9 cellular contexts compared by ENCODE assay signal in genomic region chr16:2512920-2513404, GRCh38. TPM values are rescaled to one million over a fixed set of nuclear protein-coding genes. Genes with fewer than 3 reads are reported as not detected.
A peak's percentile ranks its signal among the peaks of the same experiment; 100 is the strongest.
DNase-seq lines count a peak whose midpoint lies in the region; ATAC-seq and TF ChIP-seq lines count a peak whose summit lies in the region.
"Had no signal": no experiment of that assay in that cellular context is flagged by ENCODE, and none has a peak within 500 bp of the region (broad histone marks: within the 10 kb centered on the region; RNA-seq: fewer than 3 reads in every experiment).

No MANE protein-coding gene starts in this region.

- H3K9ac ChIP-seq in BLaER1 (peak overlapping the region; percentile 98), skeletal muscle tissue (ENCODE audit: low read depth in 1 of 3, low read length in 3 of 3) (peak overlapping the region; percentile 70 to 91 (median 91))

- no peak for ATAC-seq in HG03196 (IDR thresholded peaks at IDR 0.05; ENCODE audit: unreplicated experiment)

- H3K27me3 ChIP-seq in BLaER1 (no peaks in the 10 kb centered on the region), HAP-1 (ENCODE audit: low read depth) (no peaks in the 10 kb centered on the region), WERI-Rb-1 (ENCODE audit: insufficient read depth, low read depth, severe bottlenecking) (no peaks in the 10 kb centered on the region), left ventricle myocardium inferior (ENCODE audit: low read depth) (no peaks in the 10 kb centered on the region), skeletal muscle tissue (ENCODE audit: control insufficient read depth in 3 of 3, insufficient read depth in 3 of 3, low read length in 3 of 3) (no peaks in the 10 kb centered on the region)

- intact Hi-C loops in left ventricle myocardium inferior (cut with micrococcal nuclease), result no loop called here

- DNase-seq in HAP-1 (ENCODE audit: low spot score in 2 of 2) (no peak), WERI-Rb-1 (peak; percentile 61), left ventricle myocardium inferior (no peak), NCI-H2196 (lab: John Stamatoyannopoulos, UW; ENCODE audit: unreplicated experiment) (no peak), MV-4-11 (lab: John Stamatoyannopoulos, UW) (no peak)

- peaks cover 36% of the 10 kb centered on the region for H4K20me1 ChIP-seq in BLaER1

- peak overlapping the region; percentile 99 for H3K27ac ChIP-seq in BLaER1
- peak overlapping the region; percentile 92 for H3K27ac ChIP-seq in WERI-Rb-1
- peak overlapping the region; percentile 92 for H3K27ac ChIP-seq in left ventricle myocardium inferior (replicated peaks)
- H3K27ac ChIP-seq in skeletal muscle tissue (ENCODE audit: low read depth, low read length), result peak overlapping the region; percentile 98

- H3K4me1 ChIP-seq in BLaER1 (peaks cover 76% of the 10 kb centered on the region), HAP-1 (peaks cover 5% of the 10 kb centered on the region), left ventricle myocardium inferior (peaks cover 57% of the 10 kb centered on the region), skeletal muscle tissue (ENCODE audit: control insufficient read depth in 3 of 3, insufficient read depth in 3 of 3, low read length in 3 of 3) (peaks cover 45 to 56% (median 50%) of the 10 kb centered on the region in 3 donors)

- no peaks in the 10 kb centered on the region for H3K9me3 ChIP-seq in BLaER1
- no peaks in the 10 kb centered on the region for H3K9me3 ChIP-seq in HAP-1
- no peaks in the 10 kb centered on the region for H3K9me3 ChIP-seq in WERI-Rb-1 (ENCODE audit: severe bottlenecking)
- H3K9me3 ChIP-seq in left ventricle myocardium inferior (replicated peaks), result no peaks in the 10 kb centered on the region
- H3K9me3 ChIP-seq in skeletal muscle tissue (ENCODE audit: control insufficient read depth in 3 of 3, low read length in 3 of 3), result no peaks in the 10 kb centered on the region

- peaks cover 12% of the 10 kb centered on the region for H3K36me3 ChIP-seq in BLaER1
- no peaks in the 10 kb centered on the region; the same call in 1 of the 2 replicates for H3K36me3 ChIP-seq in HAP-1 (replicated peaks)
- H3K36me3 ChIP-seq in WERI-Rb-1, result peaks cover 18% of the 10 kb centered on the region
- H3K36me3 ChIP-seq in left ventricle myocardium inferior, result no peaks in the 10 kb centered on the region
- H3K36me3 ChIP-seq in skeletal muscle tissue (ENCODE audit: control insufficient read depth in 3 of 3, insufficient read depth in 3 of 3, low read length in 3 of 3), result peaks cover 0 to 4% (median 4%) of the 10 kb centered on the region in 3 donors

- peak overlapping the region; percentile 92 for H3K4me3 ChIP-seq in BLaER1
- peak overlapping the region; percentile 89 for H3K4me3 ChIP-seq in HAP-1
- H3K4me3 ChIP-seq in WERI-Rb-1 (ENCODE audit: low read depth, low read length), result peak overlapping the region; percentile 73
- peak overlapping the region; percentile 97 for H3K4me3 ChIP-seq in left ventricle myocardium inferior
- peak overlapping the region; percentile 59 to 87 (median 85) for H3K4me3 ChIP-seq in skeletal muscle tissue (ENCODE audit: low read length in 3 of 3)

- H3K4me2 ChIP-seq in BLaER1, result peak overlapping the region; percentile 100

- TF ChIP-seq CTCF in WERI-Rb-1 (IDR thresholded peaks at IDR 0.05; ENCODE audit: low read depth, low read length) (peak; percentile 59), left ventricle myocardium inferior (IDR thresholded peaks at IDR 0.05; ENCODE audit: borderline replicate concordance) (no peak)

- in situ Hi-C loops in HAP-1 (cut with MboI; ENCODE audit: low sequenced_read_pairs), result loop anchor here (25.0 kb wide), 1 partner anchor 526 kb away; the partner anchor contains the start of genes GFER, NOXO1 and SYNGR3

RNA-seq across cellular contexts. Expression of gene ATP6V0C, which starts 0.8 kb away (rescaled TPM):
- total RNA-seq in left ventricle myocardium inferior (128 TPM), skeletal muscle tissue (12.0 TPM)

RNA-seq across cellular contexts. Expression of gene AMDHD2, which starts 7.2 kb away (rescaled TPM):
- 9.3 TPM for total RNA-seq in left ventricle myocardium inferior
- total RNA-seq in skeletal muscle tissue, result 7.3 TPM

RNA-seq across cellular contexts. Expression of gene CEMP1, which starts 18.2 kb away (rescaled TPM):
- total RNA-seq in left ventricle myocardium inferior (not detected), skeletal muscle tissue (not detected)
- total RNA-seq: renal cortical epithelial cell had no signal

RNA-seq across cellular contexts. Expression of gene PDPK1, which starts 24.9 kb away (rescaled TPM):
- total RNA-seq in left ventricle myocardium inferior, result 46.4 TPM
- 18.3 TPM for total RNA-seq in skeletal muscle tissue

RNA-seq across cellular contexts. Expression of gene TBC1D24, which starts 38.0 kb away (rescaled TPM):
- total RNA-seq in left ventricle myocardium inferior (11.1 TPM), skeletal muscle tissue (7.8 TPM)
